7 cellular contexts compared by ENCODE assay signal in the genomic region with DNA sequence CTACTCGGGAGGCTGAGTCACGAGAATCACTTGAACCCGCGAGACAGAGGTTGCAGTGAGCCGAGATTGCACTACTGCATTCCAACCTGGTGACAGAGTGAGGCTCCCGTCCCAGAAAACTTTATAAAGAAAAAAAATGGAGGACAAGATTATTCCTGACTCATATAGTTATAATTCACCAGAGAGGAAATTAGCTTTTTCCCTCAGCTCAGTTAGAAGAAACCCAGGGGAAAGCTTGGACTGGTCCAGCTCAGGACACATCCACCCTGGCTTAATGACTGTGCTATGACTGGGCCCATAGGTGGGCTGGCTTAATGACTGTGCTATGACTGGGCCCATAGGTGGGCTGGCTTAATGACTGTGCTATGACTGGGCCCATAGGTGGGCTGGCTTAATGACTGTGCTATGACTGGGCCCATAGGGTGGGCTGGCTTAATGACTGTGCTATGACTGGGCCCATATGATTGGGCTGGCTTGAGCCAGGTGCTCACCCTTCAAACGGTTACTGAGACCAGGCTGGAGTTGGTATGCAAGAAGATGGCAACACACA. TPM values are rescaled to one million over a fixed set of nuclear protein-coding genes. Genes with fewer than 3 reads are reported as not detected.
A peak's percentile ranks its signal among the peaks of the same experiment; 100 is the strongest.
DNase-seq lines count a peak whose midpoint lies in the region; ATAC-seq and TF ChIP-seq lines count a peak whose summit lies in the region.
"Not testable (repeated sequence)": the region's sequence is repeated elsewhere in the genome, so short reads cannot be mapped to it uniquely, and the experiment has no call there.

No MANE protein-coding gene starts in this region.

- POLR2A ChIA-PET in activated naive CD8-positive, alpha-beta T cell treated with anti-CD3 and anti-CD28 coated beads, Interleukin-2, amount 10 ng/mL, durations not matched to agents 7 days and 5 days (lab: Charles Lee) = not testable (repeated sequence)

- H3K4me3 Mint-ChIP-seq in activated naive CD8-positive, alpha-beta T cell treated with anti-CD3 and anti-CD28 coated beads, Interleukin-2, amount 10 ng/mL, durations not matched to agents 7 days and 5 days; dendritic cell treated with granulocyte-macrophage colony-stimulating factor and Interleukin-4, amounts not matched to agents 40 ng/mL and 50 ng/mL, for 4 days; osteocyte (ENCODE audit: unreplicated experiment): not testable (repeated sequence)

- not testable (repeated sequence) for H3K36me3 ChIP-seq in RWPE2 (ENCODE audit: low read depth)

- H3K4me3 ChIP-seq in RWPE2 (ENCODE audit: severe bottlenecking); fibroblast of villous mesenchyme (ENCODE audit: low read depth, low read length): not testable (repeated sequence)

- H3K4me1 Mint-ChIP-seq in activated naive CD8-positive, alpha-beta T cell treated with anti-CD3 and anti-CD28 coated beads, Interleukin-2, amount 10 ng/mL, durations not matched to agents 7 days and 5 days = not testable (repeated sequence)
- peaks cover 11% of the 10 kb centered on the region for H3K4me1 Mint-ChIP-seq in dendritic cell treated with granulocyte-macrophage colony-stimulating factor and Interleukin-4, amounts not matched to agents 40 ng/mL and 50 ng/mL, for 4 days (ENCODE audit: low read depth)
- peaks cover 10% of the 10 kb centered on the region for H3K4me1 Mint-ChIP-seq in osteocyte (ENCODE audit: unreplicated experiment)

- peak overlapping the region; percentile 98 for H3K27ac ChIP-seq in RWPE2 (ENCODE audit: poor library complexity, severe bottlenecking)

- H3K9me3 Mint-ChIP-seq in activated naive CD8-positive, alpha-beta T cell treated with anti-CD3 and anti-CD28 coated beads, Interleukin-2, amount 10 ng/mL, durations not matched to agents 7 days and 5 days; dendritic cell treated with granulocyte-macrophage colony-stimulating factor and Interleukin-4, amounts not matched to agents 40 ng/mL and 50 ng/mL, for 4 days; osteocyte (ENCODE audit: unreplicated experiment): not testable (repeated sequence)

- not testable (repeated sequence) for H3K27ac Mint-ChIP-seq in activated naive CD8-positive, alpha-beta T cell treated with anti-CD3 and anti-CD28 coated beads, Interleukin-2, amount 10 ng/mL, durations not matched to agents 7 days and 5 days
- peak overlapping the region; percentile 41 for H3K27ac Mint-ChIP-seq in dendritic cell treated with granulocyte-macrophage colony-stimulating factor and Interleukin-4, amounts not matched to agents 40 ng/mL and 50 ng/mL, for 4 days
- H3K27ac Mint-ChIP-seq in osteocyte (ENCODE audit: unreplicated experiment) = peak overlapping the region; percentile 69

- H3K36me3 Mint-ChIP-seq in activated naive CD8-positive, alpha-beta T cell treated with anti-CD3 and anti-CD28 coated beads, Interleukin-2, amount 10 ng/mL, durations not matched to agents 7 days and 5 days; dendritic cell treated with granulocyte-macrophage colony-stimulating factor and Interleukin-4, amounts not matched to agents 40 ng/mL and 50 ng/mL, for 4 days (ENCODE audit: low read depth); osteocyte (ENCODE audit: unreplicated experiment): not testable (repeated sequence)

- intact Hi-C loops in dendritic cell treated with granulocyte-macrophage colony-stimulating factor and Interleukin-4, amounts not matched to agents 40 ng/mL and 50 ng/mL, for 4 days (cut with micrococcal nuclease) = not testable (repeated sequence)

- H3K27me3 Mint-ChIP-seq in activated naive CD8-positive, alpha-beta T cell treated with anti-CD3 and anti-CD28 coated beads, Interleukin-2, amount 10 ng/mL, durations not matched to agents 7 days and 5 days; osteocyte (ENCODE audit: unreplicated experiment): not testable (repeated sequence)
- H3K27me3 Mint-ChIP-seq in dendritic cell treated with granulocyte-macrophage colony-stimulating factor and Interleukin-4, amounts not matched to agents 40 ng/mL and 50 ng/mL, for 4 days = peaks cover 13% of the 10 kb centered on the region

- not testable (repeated sequence) for TF ChIP-seq CTCF in RWPE2 (IDR thresholded peaks at IDR 0.05; ENCODE audit: poor library complexity, severe bottlenecking); fibroblast of villous mesenchyme (IDR thresholded peaks at IDR 0.05; ENCODE audit: insufficient read depth, low read depth, low read length); osteocyte (IDR thresholded peaks at IDR 0.05)

- DNase-seq in Daoy (ENCODE audit: low read depth) (peak; percentile 93), HS-27A (ENCODE audit: low read depth) (peak; percentile 59), RWPE2 (ENCODE audit: low spot score) (peak; percentile 85), fibroblast of villous mesenchyme (ENCODE audit: low read depth) (peak; percentile 66)
- not testable (repeated sequence) for DNase-seq in activated naive CD8-positive, alpha-beta T cell treated with anti-CD3 and anti-CD28 coated beads, Interleukin-2, amount 10 ng/mL, durations not matched to agents 7 days and 5 days; osteocyte (ENCODE audit: extremely low spot score, unreplicated experiment)

- H3K4me1 ChIP-seq in RWPE2 (ENCODE audit: insufficient read depth, poor library complexity, severe bottlenecking) = peaks cover 33% of the 10 kb centered on the region

- H3K27me3 ChIP-seq in RWPE2 (ENCODE audit: insufficient read depth, poor library complexity, severe bottlenecking) = not testable (repeated sequence)

- peak; percentile 83 for ATAC-seq in RWPE2 (ENCODE audit: low read depth)
- peak; percentile 20 for ATAC-seq in activated naive CD8-positive, alpha-beta T cell treated with anti-CD3 and anti-CD28 coated beads, Interleukin-2, amount 10 ng/mL, durations not matched to agents 7 days and 5 days (ENCODE audit: low read depth)

- H3K9me3 ChIP-seq in RWPE2 (ENCODE audit: severe bottlenecking) = not testable (repeated sequence)

RNA-seq across cellular contexts. Expression of a gene that starts 5.7 kb away (rescaled TPM):
- 12.0 and 14.9 TPM in 2 replicates for total RNA-seq in Daoy (2014; rRNA removed; shearing (Covaris generic))
- 10 to 100 TPM; 14.6 to 15.5 TPM for total RNA-seq in activated naive CD8-positive, alpha-beta T cell treated with anti-CD3 and anti-CD28 coated beads, Interleukin-2, amount 10 ng/mL, durations not matched to agents 7 days and 5 days
- total RNA-seq in fibroblast of villous mesenchyme (5.8 and 6.5 TPM in 2 replicates), osteocyte (11.9 and 13.0 TPM in 2 replicates)

RNA-seq across cellular contexts. Expression of a gene that starts 28.3 kb away (rescaled TPM):
- total RNA-seq in Daoy (2014; rRNA removed; shearing (Covaris generic)) = 4.3 and 4.9 TPM in 2 replicates
- 10 to 100 TPM; 22.0 to 23.7 TPM for total RNA-seq in activated naive CD8-positive, alpha-beta T cell treated with anti-CD3 and anti-CD28 coated beads, Interleukin-2, amount 10 ng/mL, durations not matched to agents 7 days and 5 days
- 8.6 and 9.0 TPM in 2 replicates for total RNA-seq in fibroblast of villous mesenchyme
- 25.4 and 26.0 TPM in 2 replicates for total RNA-seq in osteocyte

RNA-seq across cellular contexts. Expression of a gene that starts 38.4 kb away (rescaled TPM):
- 20.0 and 22.6 TPM in 2 replicates for total RNA-seq in Daoy (2014; rRNA removed; shearing (Covaris generic))
- 10 to 100 TPM; 24.7 to 26.2 TPM for total RNA-seq in activated naive CD8-positive, alpha-beta T cell treated with anti-CD3 and anti-CD28 coated beads, Interleukin-2, amount 10 ng/mL, durations not matched to agents 7 days and 5 days
- total RNA-seq in fibroblast of villous mesenchyme = 19.0 and 21.6 TPM in 2 replicates
- 29.8 and 31.3 TPM in 2 replicates for total RNA-seq in osteocyte
